ENCODE assay signal across 14 cellular contexts in genomic region chr1:58778593-58778992, GRCh38.
"Had no signal": no experiment of that assay in that cellular context is flagged by ENCODE, and none has a peak within 500 bp of the region (broad histone marks: within the 10 kb centered on the region; RNA-seq: fewer than 3 reads in every experiment).

No MANE protein-coding gene starts in this region.

- H3K27ac Mint-ChIP-seq: activated CD4-positive, alpha-beta memory T cell treated with anti-CD3 and anti-CD28 coated beads for 36 hours had no signal

- H3K4me3 Mint-ChIP-seq: activated CD4-positive, alpha-beta memory T cell treated with anti-CD3 and anti-CD28 coated beads for 36 hours; activated T-cell treated with anti-CD3 and anti-CD28 coated beads, Interleukin-2, amount 50 U/mL, for 4 hours had no signal

- H3K4me3 ChIP-seq: ascending aorta, coronary artery, thyroid gland, uterus had no signal

- ATAC-seq: activated T-cell treated with anti-CD3 and anti-CD28 coated beads, Interleukin-2, amount 50 U/mL, for 4 hours had no signal

- H3K27me3 ChIP-seq: ascending aorta, thyroid gland, uterus had no signal

- DNase-seq: activated CD4-positive, alpha-beta memory T cell treated with anti-CD3 and anti-CD28 coated beads for 36 hours; activated CD4-positive, alpha-beta T cell treated with anti-CD3 and anti-CD28 coated beads for 1 hour; activated T-cell treated with anti-CD3 and anti-CD28 coated beads, Interleukin-2, amount 50 U/mL, for 4 hours; caudate nucleus; effector CD8-positive, alpha-beta T cell; hippocampal formation; nucleus accumbens; SW 1271; T-helper 9 cell; thyroid gland; uterus had no signal

- H3K9me3 Mint-ChIP-seq: activated CD4-positive, alpha-beta memory T cell treated with anti-CD3 and anti-CD28 coated beads for 36 hours; activated T-cell treated with anti-CD3 and anti-CD28 coated beads, Interleukin-2, amount 50 U/mL, for 4 hours; mesothelial cell of epicardium had no signal

- H3K9me3 ChIP-seq: ascending aorta, thyroid gland, uterus had no signal
